In genomic region chr10:11609492-11610093, GRCh38 we compare ENCODE assay signal across 3 cellular contexts.
TF ChIP-seq lines count a peak whose summit lies in the region.

No MANE protein-coding gene starts in this region.

TF ChIP-seq in SK-N-SH, 30 proteins besides CTCF, POLR2A, EP300 and RAD21 (continued from another document):
- TF ChIP-seq PBX3 (IDR thresholded peaks at IDR 0.05): no peak
- TF ChIP-seq RCOR1 (IDR thresholded peaks at IDR 0.05; ENCODE audit: low read length): no peak
- no peak for TF ChIP-seq POLR2AphosphoS5 (IDR thresholded peaks at IDR 0.05; ENCODE audit: low read depth, low read length)
- TF ChIP-seq ZBTB33 (IDR thresholded peaks at IDR 0.05; ENCODE audit: borderline replicate concordance, low read depth): no peak
- TF ChIP-seq IRF3 (IDR thresholded peaks at IDR 0.05; ENCODE audit: low read depth, low read length): no peak
- no peak for TF ChIP-seq JUND (IDR thresholded peaks at IDR 0.05)
- TF ChIP-seq YY1 (IDR thresholded peaks at IDR 0.05; ENCODE audit: low read depth): no peak
- no peak for TF ChIP-seq FOXJ3 (CRISPR knock-in tag; IDR thresholded peaks at IDR 0.05)
- TF ChIP-seq TCF12 (IDR thresholded peaks at IDR 0.05): no peak
- TF ChIP-seq MEF2A (IDR thresholded peaks at IDR 0.05; ENCODE audit: borderline replicate concordance, low read depth): no peak
- TF ChIP-seq RXRA (IDR thresholded peaks at IDR 0.05; ENCODE audit: borderline replicate concordance, low read depth): no peak
- TF ChIP-seq NFIC (IDR thresholded peaks at IDR 0.05; ENCODE audit: borderline replicate concordance): no peak

TF ChIP-seq in SK-N-SH treated with all-trans-retinoic acid at 6 μM for 48 hours, 23 proteins besides CTCF, POLR2A, EP300 and RAD21 (continued from another document):
- TF ChIP-seq PATZ1 (CRISPR knock-in tag; IDR thresholded peaks at IDR 0.05; ENCODE audit: borderline replicate concordance) (no peak), CSDC2 (CRISPR knock-in tag; IDR thresholded peaks at IDR 0.05) (no peak), CSRNP3 (CRISPR knock-in tag; IDR thresholded peaks at IDR 0.05) (no peak), ISL1 (CRISPR knock-in tag; IDR thresholded peaks at IDR 0.05) (no peak), PPARA (CRISPR knock-in tag; IDR thresholded peaks at IDR 0.05; ENCODE audit: borderline replicate concordance) (no peak), POU6F1 (CRISPR knock-in tag; IDR thresholded peaks at IDR 0.05; ENCODE audit: borderline replicate concordance, low read depth) (no peak), GLIS3 (CRISPR knock-in tag; IDR thresholded peaks at IDR 0.05) (no peak), CREB5 (CRISPR knock-in tag; IDR thresholded peaks at IDR 0.05; ENCODE audit: low read depth) (no peak), RARB (CRISPR knock-in tag; IDR thresholded peaks at IDR 0.05) (no peak), ZNF70 (CRISPR knock-in tag; IDR thresholded peaks at IDR 0.05) (no peak), SNAI2 (CRISPR knock-in tag; IDR thresholded peaks at IDR 0.05) (no peak), ZNF8 (CRISPR knock-in tag; IDR thresholded peaks at IDR 0.05) (no peak), ZC3H10 (CRISPR knock-in tag; IDR thresholded peaks at IDR 0.05) (no peak)

TF ChIP-seq in endothelial cell of umbilical vein, 7 proteins besides CTCF, POLR2A, EP300 and RAD21 (continued from another document):
- TF ChIP-seq MAX (IDR thresholded peaks at IDR 0.05; ENCODE audit: insufficient read depth, insufficient read length) (no peak), MYC (IDR thresholded peaks at IDR 0.05; ENCODE audit: low read depth, low read length) (no peak), FOS (IDR thresholded peaks at IDR 0.05; ENCODE audit: borderline replicate concordance, insufficient read depth, low read length) (no peak)
